Comparison of ENCODE assay signal across 1 cellular context in genomic region chr19:3578390-3578789, GRCh38.
TF ChIP-seq lines count a peak whose summit lies in the region.

No MANE protein-coding gene starts in this region.

TF ChIP-seq in GM12878, 131 proteins besides CTCF, POLR2A, EP300 and RAD21:
- no peak for TF ChIP-seq CHD4 (IDR thresholded peaks at IDR 0.05)
- TF ChIP-seq EED (IDR thresholded peaks at IDR 0.05; ENCODE audit: low read depth), result no peak
- no peak for TF ChIP-seq HDAC2 (IDR thresholded peaks at IDR 0.05)
- no peak for TF ChIP-seq BCL3 (IDR thresholded peaks at IDR 0.05; ENCODE audit: borderline replicate concordance, insufficient read depth, low read depth, low read length, poor library complexity, severe bottlenecking)
- TF ChIP-seq, protein P1, sequence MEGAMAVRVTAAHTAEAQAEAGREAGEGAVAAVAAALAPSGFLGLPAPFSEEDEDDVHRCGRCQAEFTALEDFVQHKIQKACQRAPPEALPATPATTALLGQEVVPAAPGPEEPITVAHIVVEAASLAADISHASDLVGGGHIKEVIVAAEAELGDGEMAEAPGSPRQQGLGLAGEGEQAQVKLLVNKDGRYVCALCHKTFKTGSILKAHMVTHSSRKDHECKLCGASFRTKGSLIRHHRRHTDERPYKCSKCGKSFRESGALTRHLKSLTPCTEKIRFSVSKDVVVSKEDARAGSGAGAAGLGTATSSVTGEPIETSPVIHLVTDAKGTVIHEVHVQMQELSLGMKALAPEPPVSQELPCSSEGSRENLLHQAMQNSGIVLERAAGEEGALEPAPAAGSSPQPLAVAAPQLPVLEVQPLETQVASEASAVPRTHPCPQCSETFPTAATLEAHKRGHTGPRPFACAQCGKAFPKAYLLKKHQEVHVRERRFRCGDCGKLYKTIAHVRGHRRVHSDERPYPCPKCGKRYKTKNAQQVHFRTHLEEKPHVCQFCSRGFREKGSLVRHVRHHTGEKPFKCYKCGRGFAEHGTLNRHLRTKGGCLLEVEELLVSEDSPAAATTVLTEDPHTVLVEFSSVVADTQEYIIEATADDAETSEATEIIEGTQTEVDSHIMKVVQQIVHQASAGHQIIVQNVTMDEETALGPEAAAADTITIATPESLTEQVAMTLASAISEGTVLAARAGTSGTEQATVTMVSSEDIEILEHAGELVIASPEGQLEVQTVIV (IDR thresholded peaks at IDR 0.05; ENCODE audit: borderline replicate concordance, partially characterized antibody), result no peak
- no peak for TF ChIP-seq ZNF622 (IDR thresholded peaks at IDR 0.05)
- TF ChIP-seq KDM1A (IDR thresholded peaks at IDR 0.05; ENCODE audit: borderline replicate concordance), result no peak
- no peak for TF ChIP-seq IKZF1 (conservative IDR thresholded peaks at IDR 0.05)
- no peak for TF ChIP-seq MEF2A (IDR thresholded peaks at IDR 0.05; ENCODE audit: insufficient read depth, low read depth, low read length)
TF ChIP-seq in GM12878: peak in this region for 0.
